In the genomic region with DNA sequence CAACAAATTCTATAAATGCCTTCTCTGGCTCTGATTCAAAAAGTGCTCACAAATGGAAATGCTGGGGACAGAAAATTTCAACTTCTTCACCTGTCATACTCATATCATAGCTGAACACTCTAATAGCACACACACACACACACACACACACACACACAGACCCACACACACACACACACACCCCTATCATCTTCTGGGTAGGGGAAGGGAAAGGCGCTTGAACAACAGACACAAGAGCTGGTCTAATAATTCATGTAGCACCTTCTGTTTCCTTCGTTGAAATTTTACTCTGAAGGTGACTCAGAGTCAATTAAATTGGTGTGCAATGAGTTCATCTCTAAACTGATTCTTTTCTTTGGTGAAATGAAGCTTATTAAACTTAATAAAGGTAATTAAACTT, we compare ENCODE assay signal across 1 cellular context.
TF ChIP-seq lines count a peak whose summit lies in the region.

No MANE protein-coding gene starts in this region.

TF ChIP-seq in endothelial cell of umbilical vein, 7 proteins besides CTCF, POLR2A, EP300 and RAD21:
- TF ChIP-seq EZH2 (IDR thresholded peaks at IDR 0.05; ENCODE audit: borderline replicate concordance, low read depth, low read length, severe bottlenecking): no peak
- TF ChIP-seq FOS (IDR thresholded peaks at IDR 0.05; ENCODE audit: borderline replicate concordance, insufficient read depth, low read length): no peak
- TF ChIP-seq, protein P1, sequence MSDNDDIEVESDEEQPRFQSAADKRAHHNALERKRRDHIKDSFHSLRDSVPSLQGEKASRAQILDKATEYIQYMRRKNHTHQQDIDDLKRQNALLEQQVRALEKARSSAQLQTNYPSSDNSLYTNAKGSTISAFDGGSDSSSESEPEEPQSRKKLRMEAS (IDR thresholded peaks at IDR 0.05; ENCODE audit: insufficient read depth, insufficient read length): no peak
- no peak for TF ChIP-seq POLR2AphosphoS5 (IDR thresholded peaks at IDR 0.05; ENCODE audit: insufficient read depth, low read depth, low read length)
- TF ChIP-seq MYC (IDR thresholded peaks at IDR 0.05; ENCODE audit: low read depth, low read length): no peak
- TF ChIP-seq GATA2 (IDR thresholded peaks at IDR 0.05; ENCODE audit: insufficient read depth, insufficient read length, low read depth, low read length): no peak
- no peak for TF ChIP-seq JUN (IDR thresholded peaks at IDR 0.05; ENCODE audit: borderline replicate concordance, insufficient read depth, insufficient read length, low read depth)
